20 cellular contexts compared by ENCODE assay signal in the genomic region with DNA sequence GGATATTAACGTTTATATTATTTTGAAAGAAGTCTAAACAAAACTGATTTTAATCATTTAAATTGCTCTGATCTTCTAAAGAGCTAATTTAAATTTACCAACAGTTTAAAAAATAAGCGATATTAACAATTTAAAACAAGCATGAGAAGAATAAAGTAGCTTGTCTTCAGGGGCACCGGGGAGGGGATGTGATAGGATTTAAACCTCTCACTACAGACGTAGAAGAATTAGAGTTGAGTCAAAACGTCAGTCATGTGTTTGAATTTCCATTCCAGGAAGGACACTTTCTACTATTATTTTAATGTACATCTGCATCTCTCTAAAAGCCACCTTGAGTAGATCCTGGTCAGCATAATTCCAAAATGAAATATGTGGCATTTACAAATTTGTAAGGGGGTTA.
"Had no signal": no experiment of that assay in that cellular context is flagged by ENCODE, and none has a peak within 500 bp of the region (broad histone marks: within the 10 kb centered on the region; RNA-seq: fewer than 3 reads in every experiment).

No MANE protein-coding gene starts in this region.

- H3K9ac ChIP-seq: neural progenitor cell, parathyroid adenoma had no signal

- FAIRE-seq: endometrium, keratinocyte had no signal

- H3K4me3 ChIP-seq: dorsolateral prefrontal cortex, gastrocnemius medialis, heart right ventricle, left ventricle myocardium inferior, lower lobe of right lung, neural progenitor cell, psoas muscle had no signal

- H3K36me3 ChIP-seq: gastrocnemius medialis, heart right ventricle, left ventricle myocardium inferior, lower lobe of right lung had no signal

- DNase-seq: cortex of kidney; dorsolateral prefrontal cortex; effector CD8-positive, alpha-beta T cell; gastrocnemius medialis; heart right ventricle; immature natural killer cell; left ventricle myocardium inferior; lower lobe of right lung; nucleus accumbens; psoas muscle; stimulated activated CD4-positive, alpha-beta T cell treated with anti-CD3 and anti-CD28 coated beads, Interleukin-2, amount 100 ng/mL, for 24 hours; stimulated activated CD4-positive, alpha-beta T cell treated with anti-CD3 and anti-CD28 coated beads, Interleukin-4, amount 100 ng/mL, for 4 hours; stimulated activated naive B cell treated with anti-CD40 and anti-IgM and Interleukin-4, amounts not matched to agents 10 μg/mL and 1 μg/mL and 100 μg/mL, for 72 hours; stimulated activated naive CD8-positive, alpha-beta T cell treated with anti-CD3 and anti-CD28 coated beads, Interleukin-15, amount 100 ng/mL, for 72 hours; substantia nigra; trophoblast cell had no signal

- H3K27ac ChIP-seq: dorsolateral prefrontal cortex, gastrocnemius medialis, heart right ventricle, left ventricle myocardium inferior, lower lobe of right lung, neural progenitor cell, parathyroid adenoma, psoas muscle had no signal

- H3K27me3 ChIP-seq: gastrocnemius medialis, neural progenitor cell had no signal

- H3K4me1 ChIP-seq: gastrocnemius medialis, heart right ventricle, left ventricle myocardium inferior, lower lobe of right lung, neural progenitor cell, parathyroid adenoma, psoas muscle had no signal
